1 cellular context compared by ENCODE assay signal in the genomic region with DNA sequence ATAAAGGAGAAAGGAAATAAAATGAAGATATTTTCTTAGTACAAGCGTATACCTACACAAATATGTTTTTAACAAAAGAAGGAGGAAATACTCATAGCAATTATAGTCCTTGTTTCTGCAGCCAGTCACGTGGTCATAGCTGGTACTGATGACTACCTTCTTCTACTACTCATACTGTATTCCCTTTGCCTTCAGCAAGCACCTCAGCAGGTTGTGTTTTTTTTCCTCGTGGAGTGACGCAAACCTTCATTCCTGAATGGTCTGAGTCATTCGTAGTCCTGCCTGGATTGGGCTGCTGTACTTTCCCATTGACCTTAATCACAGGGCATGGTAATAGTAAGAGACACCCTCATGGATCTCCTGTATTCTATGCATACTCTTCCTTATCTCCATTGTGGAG.
TF ChIP-seq lines count a peak whose summit lies in the region.

No MANE protein-coding gene starts in this region.

TF ChIP-seq in GM23338, 12 proteins besides CTCF, POLR2A, EP300 and RAD21 (continued from another document):
- no peak for TF ChIP-seq ETS1 (IDR thresholded peaks at IDR 0.05)
- TF ChIP-seq EZH2 (IDR thresholded peaks at IDR 0.05; ENCODE audit: low read depth, unreplicated experiment): no peak
- no peak for TF ChIP-seq CREB1 (CRISPR knock-in tag; IDR thresholded peaks at IDR 0.05; ENCODE audit: low read depth)
- TF ChIP-seq JUNB (IDR thresholded peaks at IDR 0.05; ENCODE audit: unreplicated experiment): no peak
- no peak for TF ChIP-seq ZNF114 (CRISPR knock-in tag; IDR thresholded peaks at IDR 0.05)
- TF ChIP-seq ZNF462 (CRISPR knock-in tag; IDR thresholded peaks at IDR 0.05): no peak
TF ChIP-seq in GM23338: peak in this region for 0.
